ENCODE assay signal across 16 cellular contexts in genomic region chr12:122051231-122051876, GRCh38. TPM values are rescaled to one million over a fixed set of nuclear protein-coding genes. Genes with fewer than 3 reads are reported as not detected.
A peak's percentile ranks its signal among the peaks of the same experiment; 100 is the strongest.
DNase-seq lines count a peak whose midpoint lies in the region; ATAC-seq, FAIRE-seq and TF ChIP-seq lines count a peak whose summit lies in the region.
"Had no signal": no experiment of that assay in that cellular context is flagged by ENCODE, and none has a peak within 500 bp of the region (broad histone marks: within the 10 kb centered on the region; RNA-seq: fewer than 3 reads in every experiment).

No MANE protein-coding gene starts in this region.

- H3K27me3 Mint-ChIP-seq in type B pancreatic cell = no peaks in the 10 kb centered on the region
- H3K27me3 Mint-ChIP-seq: activated naive CD8-positive, alpha-beta T cell treated with anti-CD3 and anti-CD28 coated beads, Interleukin-2, amount 50 U/mL, for 24 hours had no signal

- H3K4me1 ChIP-seq in A549 (peaks cover 24% of the 10 kb centered on the region), K562 (replicated peaks in 1 of 2; ENCODE audit: control insufficient read depth in 2 of 2, insufficient read depth in 2 of 2, low read length in 2 of 2) (peaks cover 0 to 14% of the 10 kb centered on the region in 2 experiments; a peak in 3 of 5 replicates), cardiac muscle cell (ENCODE audit: low read depth) (peaks cover 5% of the 10 kb centered on the region), osteoblast (ENCODE audit: insufficient read depth, low read length) (peaks cover 14% of the 10 kb centered on the region)

- CTCF ChIA-PET in A549 (lab: Yijun Ruan, JAX) (interaction anchor here (0.6 to 32.3 kb wide), 11 partner anchors 9 to 257 kb away, joined by 3 to 850 read pairs (median 3); partner anchors contain the start of genes MLXIP and RHOF), K562 (lab: Yijun Ruan, JAX; ENCODE audit: low intra/inter-chr PET ratio) (no interaction called here)

- ATAC-seq in A549 (0 out of 6 replicates have a peak, but pooled peaks of 1 of the 2 experiments have one; percentile 6), K562 (no peak), HG03442 (IDR thresholded peaks at IDR 0.05; ENCODE audit: unreplicated experiment) (no peak)
- ATAC-seq: activated naive CD8-positive, alpha-beta T cell treated with anti-CD3 and anti-CD28 coated beads, Interleukin-2, amount 50 U/mL, for 24 hours; GM23338; WTC11 had no signal

- intact Hi-C loops in K562 (cut with micrococcal nuclease) = no loop called here

- in situ Hi-C loops in K562 (cut with MboI) = no loop called here

- TF ChIP-seq POLR2A in A549 (IDR thresholded peaks at IDR 0.05; ENCODE audit: low read length) = no peak
- no peak for TF ChIP-seq POLR2A in K562 (conservative IDR thresholded peaks at IDR 0.05)

- H2AFZ ChIP-seq in K562 (ENCODE audit: low read depth, low read length) (no peak overlapping the region), osteoblast (ENCODE audit: low read length) (peak overlapping the region; percentile 5)
- H2AFZ ChIP-seq: GM23338 had no signal

- H3K27me3 ChIP-seq in K562 (ENCODE audit: control insufficient read depth in 2 of 2, insufficient read depth in 2 of 2, low read length in 2 of 2) (no peaks in the 10 kb centered on the region), cardiac muscle cell (no peaks in the 10 kb centered on the region), osteoblast (ENCODE audit: insufficient read depth, low read length) (no peaks in the 10 kb centered on the region)

- POLR2A ChIA-PET in A549 (lab: Yijun Ruan, JAX) = no interaction called here
- POLR2A ChIA-PET in K562 (lab: Yijun Ruan, JAX) = interaction anchor here (0.5 to 1.5 kb wide), 5 partner anchors 11 to 131 kb away, joined by 3 to 7 read pairs (median 3); no protein-coding TSS in a partner anchor

- no peaks in the 10 kb centered on the region for H3K9me3 ChIP-seq in A549
- no peaks in the 10 kb centered on the region for H3K9me3 ChIP-seq in K562 (replicated peaks; ENCODE audit: control insufficient read depth, insufficient read depth, low read depth, low read length)
- H3K9me3 ChIP-seq in cardiac muscle cell (ENCODE audit: low read depth) = no peaks in the 10 kb centered on the region
- no peaks in the 10 kb centered on the region for H3K9me3 ChIP-seq in osteoblast (ENCODE audit: low read depth, low read length)

- no peaks in the 10 kb centered on the region; the same call in 2 of the 3 replicates for H3K79me2 ChIP-seq in K562 (ENCODE audit: control insufficient read depth, insufficient read depth, low read length)
- no peaks in the 10 kb centered on the region for H3K79me2 ChIP-seq in osteoblast (ENCODE audit: insufficient read depth, low read length)

- FAIRE-seq in A549 (lab: Jason Lieb, UNC) = no peak
- no peak for FAIRE-seq in K562 (lab: Jason Lieb, UNC)
- FAIRE-seq: endometrium, GM12891 had no signal

- H3K36me3 Mint-ChIP-seq in type B pancreatic cell = no peaks in the 10 kb centered on the region

- no peaks in the 10 kb centered on the region for H3K9me3 Mint-ChIP-seq in type B pancreatic cell
- H3K9me3 Mint-ChIP-seq: activated naive CD8-positive, alpha-beta T cell treated with anti-CD3 and anti-CD28 coated beads, Interleukin-2, amount 50 U/mL, for 24 hours; GM23338; WTC11 had no signal

- no TSS peak for BruUV-seq in K562 (replicated peaks; lab: Mats Ljungman, UMichigan)

- peaks cover 5% of the 10 kb centered on the region for H3K4me1 Mint-ChIP-seq in type B pancreatic cell (ENCODE audit: unreplicated experiment)

- no peaks in the 10 kb centered on the region for H4K20me1 ChIP-seq in K562 (replicated peaks; ENCODE audit: control insufficient read depth, insufficient read depth, low read length)
- no peaks in the 10 kb centered on the region for H4K20me1 ChIP-seq in osteoblast (ENCODE audit: insufficient read depth, low read length)

- H3K4me3 ChIP-seq in A549 (no peak overlapping the region), K562 (no peak overlapping the region), cardiac muscle cell (no peak overlapping the region), osteoblast (ENCODE audit: insufficient read depth, low read length) (no peak overlapping the region)
- H3K4me3 ChIP-seq: GM23338 had no signal

- TF ChIP-seq CTCF in A549 (IDR thresholded peaks at IDR 0.05) (no peak), K562 (IDR thresholded peaks at IDR 0.05 in 2 of 3, conservative IDR thresholded peaks at IDR 0.05 in 1 of 3; ENCODE audit: insufficient read depth in 2 of 3, low read depth in 1 of 3, low read length in 3 of 3) (no peak), cardiac muscle cell (IDR thresholded peaks at IDR 0.05; ENCODE audit: low read depth, low read length) (no peak), osteoblast (IDR thresholded peaks at IDR 0.05; ENCODE audit: extremely low read depth, low read depth, low read length) (no peak), type B pancreatic cell (conservative IDR thresholded peaks at IDR 0.05) (no peak)

- H3K9me1 ChIP-seq in K562 (ENCODE audit: control insufficient read depth, insufficient read depth, low read length) = no peaks in the 10 kb centered on the region

- WGBS in A549 (ENCODE audit: missing lambda C conversion rate) = 65% methylated on average over 11 of the region's 14 CpGs
- 83% methylated on average over 14 of the region's 14 CpGs for WGBS in K562 (ENCODE audit: insufficient coverage, low coverage, missing lambda C conversion rate)

- H3K27ac ChIP-seq in A549 = peak overlapping the region; percentile 10 to 59; a peak in 3 of 6 replicates
- H3K27ac ChIP-seq in K562 (ENCODE audit: extremely low read depth, low read depth, low read length) = no peak overlapping the region
- H3K27ac ChIP-seq in cardiac muscle cell = peak overlapping the region; percentile 31
- H3K27ac ChIP-seq in osteoblast (ENCODE audit: low read depth, low read length) = peak overlapping the region; percentile 20

- TF ChIP-seq RAD21 in A549 (conservative IDR thresholded peaks at IDR 0.05 in 1 of 2, IDR thresholded peaks at IDR 0.05 in 1 of 2) = no peak
- TF ChIP-seq RAD21 in K562 (CRISPR knock-in tag; conservative IDR thresholded peaks at IDR 0.05 in 1 of 2, IDR thresholded peaks at IDR 0.05 in 1 of 2) = no peak

- no peak for DNase-seq in A549 (ENCODE audit: low read depth in 1 of 2, low spot score in 1 of 2)
- DNase-seq in K562 (ENCODE audit: extremely low read depth in 1 of 4, low spot score in 3 of 4) = no peak
- no peak for DNase-seq in cardiac muscle cell (ENCODE audit: low read depth in 1 of 2, low spot score in 1 of 2)
- peak; percentile 57 for DNase-seq in osteoblast (ENCODE audit: insufficient read length, low spot score, missing footprints)
- no peak for DNase-seq in HUDEP-2 (lab: John Stamatoyannopoulos, UW; ENCODE audit: unreplicated experiment in 76 of 76)
- DNase-seq in activated CD4-positive, alpha-beta T cell treated with anti-CD3 and anti-CD28 coated beads for 48 hours = no peak
- no peak for DNase-seq in type B pancreatic cell (ENCODE audit: extremely low spot score, unreplicated experiment)
- DNase-seq: activated naive CD8-positive, alpha-beta T cell treated with anti-CD3 and anti-CD28 coated beads, Interleukin-2, amount 50 U/mL, for 24 hours; DMS79 treated with DMSO at 0.1 percent for 48 hours; NCI-H146; NCI-H82 had no signal

- no peak overlapping the region for H3K27ac Mint-ChIP-seq in type B pancreatic cell
- H3K27ac Mint-ChIP-seq: activated naive CD8-positive, alpha-beta T cell treated with anti-CD3 and anti-CD28 coated beads, Interleukin-2, amount 50 U/mL, for 24 hours; GM23338; WTC11 had no signal

- no peak overlapping the region for H3K4me3 Mint-ChIP-seq in type B pancreatic cell
- H3K4me3 Mint-ChIP-seq: activated naive CD8-positive, alpha-beta T cell treated with anti-CD3 and anti-CD28 coated beads, Interleukin-2, amount 50 U/mL, for 24 hours; GM23338; WTC11 had no signal

- no peak for TF ChIP-seq EP300 in A549 (IDR thresholded peaks at IDR 0.05)
- TF ChIP-seq EP300 in K562 (IDR thresholded peaks at IDR 0.05; ENCODE audit: low read length) = no peak

- no peak overlapping the region; a peak in 1 of 4 replicates for H3K9ac ChIP-seq in K562 (ENCODE audit: insufficient read depth in 1 of 2, low read depth in 2 of 2, low read length in 2 of 2)

- H3K4me2 ChIP-seq in A549 = no peak overlapping the region
- H3K4me2 ChIP-seq in K562 (ENCODE audit: insufficient read depth, low read length) = no peak overlapping the region
- H3K4me2 ChIP-seq in osteoblast (ENCODE audit: insufficient read depth, low read length) = no peak overlapping the region
- H3K4me2 ChIP-seq: GM23338 had no signal

- H3K36me3 ChIP-seq in K562 (ENCODE audit: control insufficient read depth, insufficient read depth, low read length) = peaks cover 27% of the 10 kb centered on the region; the same call in 2 of the 3 replicates
- H3K36me3 ChIP-seq in cardiac muscle cell = peaks cover 2% of the 10 kb centered on the region
- peaks cover 9% of the 10 kb centered on the region for H3K36me3 ChIP-seq in osteoblast (ENCODE audit: insufficient read depth, low read length)

RNA-seq across cellular contexts. Expression of gene MLXIP, which starts 27.2 kb away (rescaled TPM):
- polyA plus RNA-seq in A549 (2011; rRNA removed) = 7.0 and 11.6 TPM in 2 replicates
- 11.5 and 15.8 TPM in 2 replicates for polyA plus RNA-seq in A549 (2012; cell fraction: cytosol; rRNA removed)
- polyA plus RNA-seq in A549 (2012; cell fraction: nucleus; rRNA removed) = 36.8 and 38.6 TPM in 2 replicates
- 18.1 to 21.4 TPM (median 21.2 TPM) in 3 replicates for polyA plus RNA-seq in A549 (2017; fragmentation: RNase III; extraction: RNeasy Plus Mini Kit Qiagen cat#74134 plus additional on column Dnase treatment)
- 19.7 and 23.3 TPM in 2 replicates for polyA minus RNA-seq in A549 (2011; rRNA and poly(A)+ RNA removed)
- 289 and 513 TPM in 2 replicates for total RNA-seq in K562 (2011; cell fraction: chromatin; rRNA removed; ENCODE audit: low replicate concordance)
- 197 and 203 TPM in 2 replicates for total RNA-seq in K562 (2011; cell fraction: nucleolus; rRNA removed)
- 215 and 311 TPM in 2 replicates for total RNA-seq in K562 (2011; cell fraction: nucleoplasm; rRNA removed)
- total RNA-seq in K562 (2014; rRNA removed) = 14.7 and 36.9 TPM in 2 replicates
- 13.8 and 18.1 TPM in 2 replicates for total RNA-seq in K562 (2014; rRNA removed; fragmentation: Illumina TruSeq; extraction: Trizol)
- total RNA-seq in K562 (2015; rRNA removed; fragmentation: Illumina TruSeq; extraction: Trizol) = 25.8 and 28.9 TPM in 2 replicates
- 65.8 and 66.3 TPM in 2 replicates for total RNA-seq in K562 (2021)
- 14.4 and 20.7 TPM in 2 replicates for polyA plus RNA-seq in K562 (2011; rRNA removed)
- polyA plus RNA-seq in K562 (2011; cell fraction: cytosol; rRNA removed) = 9.9 and 11.6 TPM in 2 replicates
- 78.1 and 99.4 TPM in 2 replicates for polyA plus RNA-seq in K562 (2011; cell fraction: nucleus; rRNA removed)
- polyA plus RNA-seq in K562 (2012) = 33.1 and 37.7 TPM in 2 replicates
- polyA plus RNA-seq in K562 (2014; fragmentation: Illumina TruSeq; extraction: Trizol) = 40.7 and 46.7 TPM in 2 replicates
- 1 to 10 TPM; 2.2 to 3.8 TPM for polyA plus RNA-seq in K562 (2014; fragmentation: Nextera tagmentation; extraction: Ambion mirVana)
- polyA plus RNA-seq in K562 (2014; rRNA removed) = 26.0 and 26.5 TPM in 2 replicates
- polyA minus RNA-seq in K562 (2011; rRNA and poly(A)+ RNA removed) = 20.9 and 23.5 TPM in 2 replicates
- 51.8 and 60.9 TPM in 2 replicates for polyA minus RNA-seq in K562 (2011; cell fraction: cytosol; rRNA and poly(A)+ RNA removed)
- polyA minus RNA-seq in K562 (2011; cell fraction: nucleus; rRNA and poly(A)+ RNA removed) = 61.8 and 88.5 TPM in 2 replicates
- total RNA-seq in cardiac muscle cell = 5.5 and 8.2 TPM in 2 replicates
- 11.0 and 13.7 TPM in 2 replicates for polyA plus RNA-seq in cardiac muscle cell
- 12.7 and 14.1 TPM in 2 replicates for total RNA-seq in osteoblast
- total RNA-seq in type B pancreatic cell (ENCODE audit: low replicate concordance) = 28.4 and 44.5 TPM in 2 replicates

RNA-seq across cellular contexts. Expression of gene BCL7A, which starts 29.7 kb away (rescaled TPM):
- polyA plus RNA-seq in A549 (2011; rRNA removed) (9.4 and 9.8 TPM in 2 replicates), A549 (2017; fragmentation: RNase III; extraction: RNeasy Plus Mini Kit Qiagen cat#74134 plus additional on column Dnase treatment) (6.7 to 9.2 TPM (median 6.8 TPM) in 3 replicates), K562 (2011; rRNA removed) (11.2 and 11.5 TPM in 2 replicates), K562 (2014; fragmentation: Illumina TruSeq; extraction: Trizol) (19.5 and 20.1 TPM in 2 replicates), K562 (2014; fragmentation: Nextera tagmentation; extraction: Ambion mirVana) (under 1 TPM; 0.25 to 0.30 TPM), K562 (2014; rRNA removed) (16.8 and 17.1 TPM in 2 replicates), cardiac muscle cell (19.1 and 20.8 TPM in 2 replicates)
- polyA plus RNA-seq in A549 (2012; cell fraction: cytosol; rRNA removed) = 11.1 and 13.2 TPM in 2 replicates
- polyA plus RNA-seq in A549 (2012; cell fraction: nucleus; rRNA removed) = 13.0 and 15.7 TPM in 2 replicates
- polyA minus RNA-seq in A549 (2011; rRNA and poly(A)+ RNA removed) = 9.3 and 10.6 TPM in 2 replicates
- 14.3 and 26.5 TPM in 2 replicates for total RNA-seq in K562 (2011; cell fraction: chromatin; rRNA removed; ENCODE audit: low replicate concordance)
- total RNA-seq in K562 (2011; cell fraction: nucleolus; rRNA removed) = 14.6 and 18.5 TPM in 2 replicates
- total RNA-seq in K562 (2011; cell fraction: nucleoplasm; rRNA removed) = 12.9 and 13.2 TPM in 2 replicates
- total RNA-seq in K562 (2014; rRNA removed) (16.1 and 23.1 TPM in 2 replicates), K562 (2014; rRNA removed; fragmentation: Illumina TruSeq; extraction: Trizol) (11.0 and 13.6 TPM in 2 replicates), K562 (2015; rRNA removed; fragmentation: Illumina TruSeq; extraction: Trizol) (14.9 TPM in 2 replicates), K562 (2021) (19.9 and 21.9 TPM in 2 replicates), cardiac muscle cell (16.2 and 30.5 TPM in 2 replicates), osteoblast (4.4 and 4.7 TPM in 2 replicates), type B pancreatic cell (ENCODE audit: low replicate concordance) (22.2 and 30.9 TPM in 2 replicates)
- 13.9 and 19.9 TPM in 2 replicates for polyA plus RNA-seq in K562 (2011; cell fraction: cytosol; rRNA removed)
- polyA plus RNA-seq in K562 (2011; cell fraction: nucleus; rRNA removed) = 9.8 and 12.1 TPM in 2 replicates
- 14.5 and 17.2 TPM in 2 replicates for polyA plus RNA-seq in K562 (2012)
- polyA minus RNA-seq in K562 (2011; rRNA and poly(A)+ RNA removed) = 9.0 and 9.8 TPM in 2 replicates
- polyA minus RNA-seq in K562 (2011; cell fraction: cytosol; rRNA and poly(A)+ RNA removed) = 8.2 and 11.0 TPM in 2 replicates
- polyA minus RNA-seq in K562 (2011; cell fraction: nucleus; rRNA and poly(A)+ RNA removed) = 2.8 and 4.3 TPM in 2 replicates
